ENCODE assay signal across 9 cellular contexts in the genomic region with DNA sequence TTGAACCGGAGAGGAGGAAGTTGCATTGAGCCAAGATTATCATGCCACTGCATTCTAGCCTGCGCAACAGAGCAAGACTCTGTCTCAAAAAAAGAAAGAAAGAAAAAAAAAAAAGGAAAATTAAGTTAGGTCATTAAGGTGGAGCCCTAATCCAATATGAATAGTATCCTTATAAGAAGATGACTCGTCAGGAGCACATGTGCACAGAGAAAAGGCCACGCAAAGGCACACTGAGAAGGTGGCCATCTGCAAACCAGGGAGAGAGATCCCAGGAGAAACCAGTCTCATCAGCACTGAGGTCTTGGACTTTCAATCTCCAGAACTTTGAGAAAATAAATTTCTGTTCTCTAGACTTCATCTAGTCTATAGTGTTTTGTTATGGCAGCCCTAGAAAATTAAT. TPM values are rescaled to one million over a fixed set of nuclear protein-coding genes. Genes with fewer than 3 reads are reported as not detected.
DNase-seq lines count a peak whose midpoint lies in the region; ATAC-seq and TF ChIP-seq lines count a peak whose summit lies in the region.
"Had no signal": no experiment of that assay in that cellular context is flagged by ENCODE, and none has a peak within 500 bp of the region (broad histone marks: within the 10 kb centered on the region; RNA-seq: fewer than 3 reads in every experiment).

No MANE protein-coding gene starts in this region.

- H3K36me3 Mint-ChIP-seq in chondrocyte (ENCODE audit: low read depth) (no peaks in the 10 kb centered on the region), neural crest cell (ENCODE audit: low read depth) (no peaks in the 10 kb centered on the region)

- no peak for ATAC-seq in HG02798 (IDR thresholded peaks at IDR 0.05; ENCODE audit: poor library complexity, unreplicated experiment)
- no peak for ATAC-seq in GM19463 (IDR thresholded peaks at IDR 0.05; ENCODE audit: unreplicated experiment)

- H3K4me3 Mint-ChIP-seq in chondrocyte (ENCODE audit: unreplicated experiment) = no peak overlapping the region
- H3K4me3 Mint-ChIP-seq in neural crest cell = no peak overlapping the region

- H3K27me3 Mint-ChIP-seq in chondrocyte (ENCODE audit: low read depth) (no peaks in the 10 kb centered on the region), neural crest cell (ENCODE audit: low read depth) (peaks cover 66% of the 10 kb centered on the region)

- POLR2A ChIA-PET in GM10248 (lab: Yijun Ruan, JAX) = no interaction called here

- CTCF ChIA-PET in GM10248 (lab: Yijun Ruan, JAX) = interaction anchor here (1.1 to 2.0 kb wide), 2 partner anchors 15 to 181 kb away, joined by 4 to 6 read pairs; no protein-coding TSS in a partner anchor

- intact Hi-C loops in dorsolateral prefrontal cortex (cut with DNase I) = no loop called here

- peaks cover 65% of the 10 kb centered on the region for H3K4me1 Mint-ChIP-seq in chondrocyte (ENCODE audit: low read depth)
- peaks cover 6% of the 10 kb centered on the region for H3K4me1 Mint-ChIP-seq in neural crest cell

- TF ChIP-seq CTCF in chondrocyte (IDR thresholded peaks at IDR 0.05) (no peak), neural crest cell (conservative IDR thresholded peaks at IDR 0.05) (no peak), dorsolateral prefrontal cortex (IDR thresholded peaks at IDR 0.05 in 54 of 56, conservative IDR thresholded peaks at IDR 0.05 in 2 of 56; ENCODE audit: low read depth in 1 of 56, partially characterized antibody in 56 of 56) (no peak), GM10248 (IDR thresholded peaks at IDR 0.05; ENCODE audit: control extremely low read depth, extremely low read depth, low read depth, missing control alignments) (no peak)

- peaks cover 0 to 16% (median 0%) of the 10 kb centered on the region in 45 donors for H3K27me3 ChIP-seq in dorsolateral prefrontal cortex

- peak overlapping the region in 1 of 59 donors; percentile 29 for H3K4me3 ChIP-seq in dorsolateral prefrontal cortex
- H3K4me3 ChIP-seq: HAP-1 had no signal

- H3K27ac Mint-ChIP-seq in chondrocyte (ENCODE audit: unreplicated experiment) = peak overlapping the region; percentile 93
- peak overlapping the region; percentile 50 for H3K27ac Mint-ChIP-seq in neural crest cell (ENCODE audit: unreplicated experiment)

- DNase-seq in CD1c-positive myeloid dendritic cell (ENCODE audit: extremely low spot score) (peak; percentile 27), MV-4-11 (lab: John Stamatoyannopoulos, UW) (peak; percentile 42), chondrocyte (ENCODE audit: low spot score) (no peak), neural crest cell (ENCODE audit: low read depth, low spot score) (no peak), dorsolateral prefrontal cortex (no peak), GM10248 (ENCODE audit: extremely low spot score) (no peak)

- H3K9me3 Mint-ChIP-seq in chondrocyte (ENCODE audit: low read depth) = peaks cover 3% of the 10 kb centered on the region
- H3K9me3 Mint-ChIP-seq in neural crest cell = no peaks in the 10 kb centered on the region

- peak overlapping the region in 20 of 59 donors; percentile 35 to 84 (median 66) for H3K27ac ChIP-seq in dorsolateral prefrontal cortex

RNA-seq across cellular contexts. Expression of a gene that starts 3.8 kb away (rescaled TPM):
- total RNA-seq in chondrocyte = 8.9 to 10.9 TPM (median 10.5 TPM) in 3 replicates
- total RNA-seq in neural crest cell = 0.43 TPM in 1 of 2 replicates, not detected in the other
- total RNA-seq in dorsolateral prefrontal cortex = 10 to 100 TPM in 26 of 120 experiments, 1 to 10 TPM in 94; 2.8 to 18.8 (median 7.2) TPM

RNA-seq across cellular contexts. Expression of a gene that starts 51.5 kb away (rescaled TPM):
- total RNA-seq in chondrocyte (49.2 to 51.4 TPM (median 50.9 TPM) in 3 replicates), neural crest cell (54.4 and 60.0 TPM in 2 replicates), dorsolateral prefrontal cortex (10 to 100 TPM; 30.3 to 80.3 (median 55.0) TPM)

Comparison
In these comparisons a context has a peak if more than half of its experiments do, and no peak if none do; other contexts are left out.
1. DNase-seq: peak in CD1c-positive myeloid dendritic cell (single experiment) and MV-4-11 (single experiment); none in chondrocyte (single experiment), neural crest cell (single experiment), dorsolateral prefrontal cortex (0 of 10) and GM10248 (single experiment).